8 cellular contexts compared by ENCODE assay signal in the genomic region with DNA sequence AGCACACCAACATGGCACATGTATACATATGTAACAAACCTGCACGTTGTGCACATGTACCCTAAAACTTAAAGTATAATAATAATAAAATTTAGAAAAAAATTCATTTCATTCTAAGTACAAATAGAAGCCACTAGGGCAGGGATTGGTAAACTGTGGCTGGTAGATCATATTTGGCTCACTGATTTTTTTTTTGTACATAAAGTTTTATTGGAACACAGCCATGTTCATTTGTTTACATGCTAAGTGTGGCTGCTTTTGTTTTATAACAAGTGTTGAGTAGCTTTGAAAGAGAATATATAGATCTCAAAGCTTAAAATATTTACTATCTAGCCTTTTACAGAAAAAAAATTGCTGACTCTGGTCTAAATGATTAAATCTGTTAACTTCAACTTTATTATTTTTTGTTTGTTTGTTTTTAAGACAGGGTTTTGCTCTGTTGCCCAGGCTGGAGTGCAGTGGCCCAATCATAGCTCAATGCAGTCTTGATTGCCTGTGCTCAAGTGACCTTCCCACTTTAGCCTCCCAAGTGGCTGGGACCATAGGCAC.
"Had no signal": no experiment of that assay in that cellular context is flagged by ENCODE, and none has a peak within 500 bp of the region (broad histone marks: within the 10 kb centered on the region; RNA-seq: fewer than 3 reads in every experiment).

No MANE protein-coding gene starts in this region.

- H3K36me3 ChIP-seq: HAP-1 had no signal

- ATAC-seq: HCT116 had no signal

- DNase-seq: GM23248, GOT3, H7, HFFc6, KG1 had no signal

- H3K9ac ChIP-seq: GM23248 had no signal

- H2AFZ ChIP-seq: GM23248 had no signal

- H3K27ac ChIP-seq: GM23248, HL-60 had no signal

- H3K9me3 ChIP-seq: HAP-1 had no signal

- H3K4me3 ChIP-seq: GM23248, HAP-1 had no signal
